In genomic region chr7:101816499-101817030, GRCh38 we compare ENCODE assay signal across 8 cellular contexts. TPM values are rescaled to one million over a fixed set of nuclear protein-coding genes. Genes with fewer than 3 reads are reported as not detected.
DNase-seq lines count a peak whose midpoint lies in the region; ATAC-seq and TF ChIP-seq lines count a peak whose summit lies in the region.

No MANE protein-coding gene starts in this region.

- no peaks in the 10 kb centered on the region for H3K27me3 Mint-ChIP-seq in activated CD8-positive, alpha-beta T cell treated with anti-CD3 and anti-CD28 coated beads for 36 hours
- H3K27me3 Mint-ChIP-seq in natural killer cell treated with Interleukin-12 subunit alpha and Interleukin-12 subunit beta and Interleukin-15 and Interleukin-18, amount 100 ng/mL, for 72 hours: peaks cover 0 to 2% of the 10 kb centered on the region in 2 donors

- H3K4me2 ChIP-seq in IMR-90 (ENCODE audit: low read depth, low read length): no peak overlapping the region; the same call in 1 of the 2 replicates

- TF ChIP-seq CTCF in IMR-90 (conservative IDR thresholded peaks at IDR 0.05; ENCODE audit: low read depth, low read length): peak; percentile 34
- TF ChIP-seq CTCF in activated CD8-positive, alpha-beta T cell treated with anti-CD3 and anti-CD28 coated beads for 36 hours (IDR thresholded peaks at IDR 0.05): no peak
- no peak for TF ChIP-seq CTCF in fibroblast of mammary gland (conservative IDR thresholded peaks at IDR 0.05; ENCODE audit: control insufficient read depth, insufficient read depth, low read depth, low read length)

- H2BK120ac ChIP-seq in IMR-90 (ENCODE audit: low read depth, low read length): no peak overlapping the region

- peak overlapping the region; percentile 44; the same call in 1 of the 2 replicates for H3K27ac ChIP-seq in IMR-90 (ENCODE audit: insufficient read depth, low read length)

- ATAC-seq in Right ventricle myocardium inferior (peak; percentile 30), IMR-90 (ENCODE audit: low read depth) (peak; percentile 50), HG03159 (IDR thresholded peaks at IDR 0.05; ENCODE audit: unreplicated experiment) (no peak), GM21717 (IDR thresholded peaks at IDR 0.05; ENCODE audit: unreplicated experiment) (no peak)
- ATAC-seq in activated CD8-positive, alpha-beta T cell treated with anti-CD3 and anti-CD28 coated beads for 36 hours: no peak
- peak; percentile 25 to 50 for ATAC-seq in natural killer cell treated with Interleukin-12 subunit alpha and Interleukin-12 subunit beta and Interleukin-15 and Interleukin-18, amount 100 ng/mL, for 72 hours

- H2BK20ac ChIP-seq in IMR-90 (ENCODE audit: low read depth, low read length): no peak overlapping the region

- peaks cover 24% of the 10 kb centered on the region for H3K4me1 Mint-ChIP-seq in activated CD8-positive, alpha-beta T cell treated with anti-CD3 and anti-CD28 coated beads for 36 hours (ENCODE audit: low read depth)
- peaks cover 12 to 15% of the 10 kb centered on the region in 2 donors for H3K4me1 Mint-ChIP-seq in natural killer cell treated with Interleukin-12 subunit alpha and Interleukin-12 subunit beta and Interleukin-15 and Interleukin-18, amount 100 ng/mL, for 72 hours (ENCODE audit: low read depth in 2 of 2)

- H2AFZ ChIP-seq in IMR-90 (replicated peaks; ENCODE audit: low read length, poor library complexity): peak overlapping the region; percentile 82

- peaks cover 0 to 42% of the 10 kb centered on the region in 2 experiments; a peak in 2 of 4 replicates for H3K79me1 ChIP-seq in IMR-90 (ENCODE audit: low read depth in 1 of 2, low read length in 2 of 2)

- H3K14ac ChIP-seq in IMR-90 (replicated peaks; ENCODE audit: low read depth, low read length): no peak overlapping the region

- H3K18ac ChIP-seq in IMR-90 (ENCODE audit: low read depth, low read length): no peak overlapping the region

- no peak overlapping the region for H4K8ac ChIP-seq in IMR-90 (ENCODE audit: low read depth in 2 of 2, low read length in 2 of 2)

- H2BK15ac ChIP-seq in IMR-90 (ENCODE audit: low read depth, low read length): no peak overlapping the region

- TF ChIP-seq RAD21 in IMR-90 (IDR thresholded peaks at IDR 0.05; ENCODE audit: low read length): peak; percentile 22; the same call in 1 of the 2 replicates

- H3K9me1 ChIP-seq in IMR-90 (ENCODE audit: insufficient read depth, low read length): no peaks in the 10 kb centered on the region; the same call in 1 of the 2 replicates

- no peak overlapping the region for H4K5ac ChIP-seq in IMR-90 (ENCODE audit: low read depth, low read length)

- no peak overlapping the region for H4K91ac ChIP-seq in IMR-90 (ENCODE audit: insufficient read depth, low read depth, low read length)

- no peaks in the 10 kb centered on the region for H3K9me3 ChIP-seq in IMR-90 (ENCODE audit: control insufficient read depth, insufficient read depth, low read length)

- H2BK5ac ChIP-seq in IMR-90 (ENCODE audit: low read depth, low read length, poor library complexity, severe bottlenecking): peak overlapping the region; percentile 40

- no peak overlapping the region for H3K56ac ChIP-seq in IMR-90 (ENCODE audit: extremely low read depth, insufficient read depth, low read length)

- no peak overlapping the region for H3K27ac Mint-ChIP-seq in activated CD8-positive, alpha-beta T cell treated with anti-CD3 and anti-CD28 coated beads for 36 hours
- no peak overlapping the region for H3K27ac Mint-ChIP-seq in natural killer cell treated with Interleukin-12 subunit alpha and Interleukin-12 subunit beta and Interleukin-15 and Interleukin-18, amount 100 ng/mL, for 72 hours

- no peak overlapping the region for H3K4ac ChIP-seq in IMR-90 (ENCODE audit: low read depth, low read length)

- peaks cover 9% of the 10 kb centered on the region for H3K4me1 ChIP-seq in IMR-90 (ENCODE audit: control insufficient read depth, insufficient read depth, low read length)

- intact Hi-C loops in Right ventricle myocardium inferior (cut with DNase I): loop anchor here (5.0 to 10.0 kb wide), 5 partner anchors 41 to 421 kb away; no protein-coding TSS in a partner anchor
- intact Hi-C loops in cardiac septum (cut with DNase I): loop anchor here (5.0 to 10.0 kb wide), 4 partner anchors 101 to 328 kb away; no protein-coding TSS in a partner anchor
- intact Hi-C loops in IMR-90 (cut with micrococcal nuclease): loop anchor here (2.0 to 10.0 kb wide), 6 partner anchors 66 to 420 kb away; no protein-coding TSS in a partner anchor
- intact Hi-C loops in activated CD8-positive, alpha-beta T cell treated with anti-CD3 and anti-CD28 coated beads for 36 hours (cut with micrococcal nuclease): no loop called here

- H4K20me1 ChIP-seq in IMR-90 (ENCODE audit: insufficient read depth, low read length): peaks cover 33% of the 10 kb centered on the region

- no peaks in the 10 kb centered on the region for H3K9me3 Mint-ChIP-seq in activated CD8-positive, alpha-beta T cell treated with anti-CD3 and anti-CD28 coated beads for 36 hours
- H3K9me3 Mint-ChIP-seq in natural killer cell treated with Interleukin-12 subunit alpha and Interleukin-12 subunit beta and Interleukin-15 and Interleukin-18, amount 100 ng/mL, for 72 hours: no peaks in the 10 kb centered on the region

- POLR2A ChIA-PET in IMR-90 (lab: Charles Lee; ENCODE audit: unreplicated experiment): interaction anchor here (0.5 to 1.1 kb wide), 2 partner anchors 11 to 149 kb away, joined by 3 to 9 read pairs; no protein-coding TSS in a partner anchor
- POLR2A ChIA-PET in activated CD8-positive, alpha-beta T cell treated with anti-CD3 and anti-CD28 coated beads for 36 hours (lab: Charles Lee): interaction anchor here (0.5 kb wide), 1 partner anchor 8 kb away, joined by 3 read pairs; no protein-coding TSS in a partner anchor

- DNase-seq in Right ventricle myocardium inferior (ENCODE audit: missing footprints): no peak
- no peak for DNase-seq in cardiac septum (ENCODE audit: low spot score)
- DNase-seq in IMR-90: peak; percentile 37
- DNase-seq in activated CD8-positive, alpha-beta T cell treated with anti-CD3 and anti-CD28 coated beads for 36 hours: peak; percentile 19
- DNase-seq in fibroblast of mammary gland (ENCODE audit: low read depth): peak; percentile 28
- no peak for DNase-seq in natural killer cell treated with Interleukin-12 subunit alpha and Interleukin-12 subunit beta and Interleukin-15 and Interleukin-18, amount 100 ng/mL, for 72 hours (ENCODE audit: low spot score)

- H2AK9ac ChIP-seq in IMR-90 (replicated peaks; ENCODE audit: low read depth, low read length, poor library complexity): peak overlapping the region; percentile 56

- dilution Hi-C loops in IMR-90 (cut with HindIII; ENCODE audit: low sequenced_read_pairs, unreplicated experiment): no loop called here

- no TSS peak for BruUV-seq in IMR-90 (replicated peaks; lab: Mats Ljungman, UMichigan)

- in situ Hi-C loops in IMR-90 (cut with MboI; ENCODE audit: low sequenced_read_pairs): loop anchor here (10.0 kb wide), 1 partner anchor 418 kb away; no protein-coding TSS in a partner anchor

- no peak overlapping the region for H3K23ac ChIP-seq in IMR-90 (ENCODE audit: low read depth, low read length)

- H3K4me3 ChIP-seq in IMR-90 (ENCODE audit: insufficient read depth, low read depth, low read length) (peak overlapping the region; percentile 69), fibroblast of mammary gland (ENCODE audit: control insufficient read depth, low read depth, low read length) (peak overlapping the region; percentile 46)

- no peaks in the 10 kb centered on the region for H3K36me3 ChIP-seq in IMR-90 (ENCODE audit: control insufficient read depth, insufficient read depth, low read length)

- H2AK5ac ChIP-seq in IMR-90 (ENCODE audit: low read depth, low read length): no peak overlapping the region

- TF ChIP-seq POLR2A in IMR-90 (IDR thresholded peaks at IDR 0.05; ENCODE audit: low read depth, low read length): no peak; the same call in 1 of the 2 replicates

- WGBS in IMR-90 (ENCODE audit: extremely low coverage in 2 of 2, insufficient read length in 1 of 2), 2 experiments: 0% methylated on average over 16 of the region's 90 CpGs; no CpG with 5 or more reads in 1 of the 2 experiments

- H3K9ac ChIP-seq in IMR-90 (ENCODE audit: low read depth, low read length): 0 out of 2 replicates have a peak overlapping the region, but pooled peaks have one; percentile 48

- H3K36me3 Mint-ChIP-seq in activated CD8-positive, alpha-beta T cell treated with anti-CD3 and anti-CD28 coated beads for 36 hours (ENCODE audit: low read depth): no peaks in the 10 kb centered on the region
- no peaks in the 10 kb centered on the region for H3K36me3 Mint-ChIP-seq in natural killer cell treated with Interleukin-12 subunit alpha and Interleukin-12 subunit beta and Interleukin-15 and Interleukin-18, amount 100 ng/mL, for 72 hours

- no peaks in the 10 kb centered on the region for H3K27me3 ChIP-seq in IMR-90 (ENCODE audit: control insufficient read depth, insufficient read depth, low read length)

- peak overlapping the region; percentile 40 for H3K4me3 Mint-ChIP-seq in activated CD8-positive, alpha-beta T cell treated with anti-CD3 and anti-CD28 coated beads for 36 hours
- H3K4me3 Mint-ChIP-seq in natural killer cell treated with Interleukin-12 subunit alpha and Interleukin-12 subunit beta and Interleukin-15 and Interleukin-18, amount 100 ng/mL, for 72 hours: no peak overlapping the region

- CTCF ChIA-PET in IMR-90 (lab: Yijun Ruan, JAX): no interaction called here
- CTCF ChIA-PET in activated CD8-positive, alpha-beta T cell treated with anti-CD3 and anti-CD28 coated beads for 36 hours (lab: Charles Lee): no interaction called here

TF ChIP-seq in IMR-90, 13 proteins besides CTCF, POLR2A, EP300 and RAD21 (continues in another document):
- TF ChIP-seq RFX5 (IDR thresholded peaks at IDR 0.05; ENCODE audit: low read depth, low read length): no peak
- no peak for TF ChIP-seq CHD1 (IDR thresholded peaks at IDR 0.05; ENCODE audit: low read depth, low read length)
- TF ChIP-seq USF2 (IDR thresholded peaks at IDR 0.05; ENCODE audit: low read depth, low read length): no peak
- no peak for TF ChIP-seq BHLHE40 (IDR thresholded peaks at IDR 0.05; ENCODE audit: low read depth, low read length)

RNA-seq across cellular contexts. Expression of gene CUX1, which starts 0.9 kb away (rescaled TPM):
- total RNA-seq in Right ventricle myocardium inferior (107 TPM), cardiac septum (171 TPM), IMR-90 (2012; rRNA removed) (19.7 TPM in 2 replicates)
- 45.2 and 46.4 TPM in 2 replicates for polyA plus RNA-seq in IMR-90 (2012; rRNA removed)
- polyA plus RNA-seq in IMR-90 (2012; cell fraction: cytosol; rRNA removed): 45.4 and 65.3 TPM in 2 replicates
- polyA plus RNA-seq in IMR-90 (2012; cell fraction: nucleus; rRNA removed; ENCODE audit: low replicate concordance): 19.7 and 27.9 TPM in 2 replicates
- total RNA-seq in activated CD8-positive, alpha-beta T cell treated with anti-CD3 and anti-CD28 coated beads for 36 hours: 10 to 100 TPM; 20.2 to 20.4 TPM
- 10 to 100 TPM; 25.2 to 28.5 TPM for total RNA-seq in natural killer cell treated with Interleukin-12 subunit alpha and Interleukin-12 subunit beta and Interleukin-15 and Interleukin-18, amount 100 ng/mL, for 72 hours

Comparison
In these comparisons a context has a peak if more than half of its experiments do, and no peak if none do; other contexts are left out.
1. ATAC-seq: peak in Right ventricle myocardium inferior (single experiment), IMR-90 (single experiment) and natural killer cell treated with Interleukin-12 subunit alpha and Interleukin-12 subunit beta and Interleukin-15 and Interleukin-18, amount 100 ng/mL, for 72 hours (2 of 2); none in activated CD8-positive, alpha-beta T cell treated with anti-CD3 and anti-CD28 coated beads for 36 hours (single experiment), HG03159 (single experiment) and GM21717 (single experiment).
2. DNase-seq: peak in IMR-90 (single experiment), activated CD8-positive, alpha-beta T cell treated with anti-CD3 and anti-CD28 coated beads for 36 hours (single experiment) and fibroblast of mammary gland (single experiment); none in Right ventricle myocardium inferior (single experiment), cardiac septum (single experiment) and natural killer cell treated with Interleukin-12 subunit alpha and Interleukin-12 subunit beta and Interleukin-15 and Interleukin-18, amount 100 ng/mL, for 72 hours (single experiment).